In genomic region chr11:2898366-2899079, GRCh38 we compare ENCODE assay signal across 1 cellular context.
TF ChIP-seq lines count a peak whose summit lies in the region.

No MANE protein-coding gene starts in this region.

TF ChIP-seq in IMR-90, 13 proteins besides CTCF, POLR2A, EP300 and RAD21 (continued from another document):
- TF ChIP-seq ELK1 (IDR thresholded peaks at IDR 0.05; ENCODE audit: borderline replicate concordance, low read depth, low read length) (no peak), RCOR1 (IDR thresholded peaks at IDR 0.05; ENCODE audit: insufficient replicate concordance, low read length) (peak; percentile 81), MAFK (IDR thresholded peaks at IDR 0.05; ENCODE audit: low read depth, low read length) (no peak)
